In genomic region chr10:69087600-69088470, GRCh38 we compare ENCODE assay signal across 8 cellular contexts. TPM values are rescaled to one million over a fixed set of nuclear protein-coding genes. Genes with fewer than 3 reads are reported as not detected.
DNase-seq lines count a peak whose midpoint lies in the region; ATAC-seq and TF ChIP-seq lines count a peak whose summit lies in the region.

Gene SRGN, plus strand, starts transcription at chr10:69088103. Its CDS starts 55 bp downstream, at chr10:69088158.

- TF ChIP-seq CTCF in GM12875 (IDR thresholded peaks at IDR 0.05; ENCODE audit: borderline replicate concordance, insufficient read depth, low read depth, low read length): no peak

- peak within 1 kb of the TSS; percentile 65 to 90 (median 81) for H3K27ac ChIP-seq in skin epidermis

- intact Hi-C loops in head of caudate nucleus (cut with DNase I): no loop called here

- DNase-seq in RPMI7951 (ENCODE audit: low read depth) (peak; percentile 92), head of caudate nucleus (peak in 31 of 42 donors; percentile 15 to 68 (median 37)), NCI-H2196 treated with DMSO at 0.1 percent for 48 hours (lab: John Stamatoyannopoulos, UW; ENCODE audit: unreplicated experiment) (no peak), amniotic stem cell (lab: John Stamatoyannopoulos, UW) (no peak)
- peak; percentile 76 for DNase-seq in activated naive CD4-positive, alpha-beta T cell treated with Interleukin-2 at 50 U/mL for 16 hours

- ATAC-seq in HG02852 (IDR thresholded peaks at IDR 0.05; ENCODE audit: unreplicated experiment): peak; percentile 49

- H3K4me3 ChIP-seq in GM12875 (ENCODE audit: low read depth, low read length) (peak within 1 kb of the TSS; percentile 51), skin epidermis (peak within 1 kb of the TSS; percentile 20 to 39 (median 35))

RNA-seq across cellular contexts. Expression of gene SRGN, which starts in this region (rescaled TPM):
- 333 and 345 TPM in 2 replicates for total RNA-seq in RPMI7951 (2014; rRNA removed; shearing (Covaris generic))

Comparison
In these comparisons a context has a peak if more than half of its experiments do, and no peak if none do; other contexts are left out.
1. DNase-seq: peak in RPMI7951 (single experiment), activated naive CD4-positive, alpha-beta T cell treated with Interleukin-2 at 50 U/mL for 16 hours (single experiment) and head of caudate nucleus (31 of 42); none in NCI-H2196 treated with DMSO at 0.1 percent for 48 hours (single experiment) and amniotic stem cell (single experiment).